Comparison of ENCODE assay signal across 20 cellular contexts in genomic region chr17:44804301-44805061, GRCh38. TPM values are rescaled to one million over a fixed set of nuclear protein-coding genes. Genes with fewer than 3 reads are reported as not detected.
A peak's percentile ranks its signal among the peaks of the same experiment; 100 is the strongest.
DNase-seq lines count a peak whose midpoint lies in the region; ATAC-seq and TF ChIP-seq lines count a peak whose summit lies in the region.
"Had no signal": no experiment of that assay in that cellular context is flagged by ENCODE, and none has a peak within 500 bp of the region (broad histone marks: within the 10 kb centered on the region; RNA-seq: fewer than 3 reads in every experiment).

No MANE protein-coding gene starts in this region.

- TF ChIP-seq CTCF in choroid plexus epithelial cell (conservative IDR thresholded peaks at IDR 0.05; ENCODE audit: low read depth, low read length): no peak
- TF ChIP-seq CTCF in right atrium auricular region (IDR thresholded peaks at IDR 0.05): no peak

- no peaks in the 10 kb centered on the region for H3K9me3 ChIP-seq in right atrium auricular region
- H3K9me3 ChIP-seq in SJCRH30 (replicated peaks): no peaks in the 10 kb centered on the region
- H3K9me3 ChIP-seq: neutrophil, spleen had no signal

- H3K4me1 ChIP-seq in right atrium auricular region (peaks cover 0 to 43% of the 10 kb centered on the region in 2 donors), SJCRH30 (no peaks in the 10 kb centered on the region)
- H3K4me1 ChIP-seq: foreskin keratinocyte, spleen had no signal

- ATAC-seq in effector memory CD8-positive, alpha-beta T cell (replicated peaks): no peak
- ATAC-seq in HG02588 (IDR thresholded peaks at IDR 0.05; ENCODE audit: unreplicated experiment): no peak
- no peak for ATAC-seq in natural killer cell treated with Interleukin-12 subunit alpha and Interleukin-12 subunit beta and Interleukin-15 and Interleukin-18, amount 100 ng/mL, for 72 hours
- ATAC-seq: foreskin keratinocyte; stimulated activated naive CD8-positive, alpha-beta T cell treated with anti-CD3 and anti-CD28 coated beads, Interleukin-15, amount 100 ng/mL, for 72 hours had no signal

- no peak overlapping the region for H3K27ac Mint-ChIP-seq in effector memory CD8-positive, alpha-beta T cell
- no peak overlapping the region for H3K27ac Mint-ChIP-seq in natural killer cell treated with Interleukin-12 subunit alpha and Interleukin-12 subunit beta and Interleukin-15 and Interleukin-18, amount 100 ng/mL, for 72 hours
- H3K27ac Mint-ChIP-seq: activated CD4-positive, alpha-beta memory T cell treated with anti-CD3 and anti-CD28 coated beads, Interleukin-2, amount 10 ng/mL, durations not matched to agents 7 days and 5 days; immature natural killer cell; stimulated activated naive CD8-positive, alpha-beta T cell treated with anti-CD3 and anti-CD28 coated beads, Interleukin-15, amount 100 ng/mL, for 72 hours had no signal

- peaks cover 28% of the 10 kb centered on the region for H3K36me3 ChIP-seq in right atrium auricular region
- peaks cover 64% of the 10 kb centered on the region for H3K36me3 ChIP-seq in SJCRH30
- H3K36me3 ChIP-seq: neutrophil, spleen had no signal

- H3K27ac ChIP-seq in right atrium auricular region: peak overlapping the region; percentile 75 to 90
- H3K27ac ChIP-seq in SJCRH30: no peak overlapping the region
- H3K27ac ChIP-seq: foreskin keratinocyte, KMS-11, neutrophil, spleen had no signal

- H3K9me3 Mint-ChIP-seq in effector memory CD8-positive, alpha-beta T cell: no peaks in the 10 kb centered on the region
- H3K9me3 Mint-ChIP-seq in natural killer cell treated with Interleukin-12 subunit alpha and Interleukin-12 subunit beta and Interleukin-15 and Interleukin-18, amount 100 ng/mL, for 72 hours: no peaks in the 10 kb centered on the region
- H3K9me3 Mint-ChIP-seq: activated CD4-positive, alpha-beta memory T cell treated with anti-CD3 and anti-CD28 coated beads, Interleukin-2, amount 10 ng/mL, durations not matched to agents 7 days and 5 days; immature natural killer cell; stimulated activated naive CD8-positive, alpha-beta T cell treated with anti-CD3 and anti-CD28 coated beads, Interleukin-15, amount 100 ng/mL, for 72 hours had no signal

- H3K27me3 ChIP-seq in right atrium auricular region (no peaks in the 10 kb centered on the region), SJCRH30 (no peaks in the 10 kb centered on the region)
- H3K27me3 ChIP-seq: foreskin keratinocyte, spleen had no signal

- no peaks in the 10 kb centered on the region for H3K4me1 Mint-ChIP-seq in effector memory CD8-positive, alpha-beta T cell (ENCODE audit: low read depth in 2 of 2)
- no peaks in the 10 kb centered on the region for H3K4me1 Mint-ChIP-seq in natural killer cell treated with Interleukin-12 subunit alpha and Interleukin-12 subunit beta and Interleukin-15 and Interleukin-18, amount 100 ng/mL, for 72 hours (ENCODE audit: low read depth in 2 of 2)
- H3K4me1 Mint-ChIP-seq: activated CD4-positive, alpha-beta memory T cell treated with anti-CD3 and anti-CD28 coated beads, Interleukin-2, amount 10 ng/mL, durations not matched to agents 7 days and 5 days; immature natural killer cell; stimulated activated naive CD8-positive, alpha-beta T cell treated with anti-CD3 and anti-CD28 coated beads, Interleukin-15, amount 100 ng/mL, for 72 hours had no signal

- DNase-seq in NCI-H1694 treated with DMSO at 0.1 percent for 48 hours (lab: John Stamatoyannopoulos, UW) (peak; percentile 49), choroid plexus epithelial cell (ENCODE audit: low read depth) (peak; percentile 37), right atrium auricular region (ENCODE audit: low spot score) (no peak), skeletal muscle cell (ENCODE audit: low read depth) (peak; percentile 39), SJCRH30 (no peak)
- DNase-seq in effector memory CD8-positive, alpha-beta T cell: no peak
- DNase-seq in natural killer cell treated with Interleukin-12 subunit alpha and Interleukin-12 subunit beta and Interleukin-15 and Interleukin-18, amount 100 ng/mL, for 72 hours (ENCODE audit: low spot score): no peak
- DNase-seq: activated CD4-positive, alpha-beta memory T cell treated with anti-CD3 and anti-CD28 coated beads, Interleukin-2, amount 10 ng/mL, durations not matched to agents 7 days and 5 days; DND-41; foreskin keratinocyte; HCEC 1CT; immature natural killer cell; NCI-H1417 treated with DMSO at 0.1 percent for 48 hours; spleen; stimulated activated naive CD8-positive, alpha-beta T cell treated with anti-CD3 and anti-CD28 coated beads, Interleukin-15, amount 100 ng/mL, for 72 hours; SW 1271 had no signal

- H3K4me3 Mint-ChIP-seq in effector memory CD8-positive, alpha-beta T cell: no peak overlapping the region
- H3K4me3 Mint-ChIP-seq in natural killer cell treated with Interleukin-12 subunit alpha and Interleukin-12 subunit beta and Interleukin-15 and Interleukin-18, amount 100 ng/mL, for 72 hours: no peak overlapping the region
- H3K4me3 Mint-ChIP-seq: activated CD4-positive, alpha-beta memory T cell treated with anti-CD3 and anti-CD28 coated beads, Interleukin-2, amount 10 ng/mL, durations not matched to agents 7 days and 5 days; immature natural killer cell; stimulated activated naive CD8-positive, alpha-beta T cell treated with anti-CD3 and anti-CD28 coated beads, Interleukin-15, amount 100 ng/mL, for 72 hours had no signal

- H3K4me3 ChIP-seq in choroid plexus epithelial cell (ENCODE audit: low read depth, low read length) (no peak overlapping the region), right atrium auricular region (no peak overlapping the region), skeletal muscle cell (ENCODE audit: low read depth, low read length) (no peak overlapping the region), SJCRH30 (no peak overlapping the region)
- H3K4me3 ChIP-seq: dorsolateral prefrontal cortex, spleen had no signal

- no peaks in the 10 kb centered on the region for H3K36me3 Mint-ChIP-seq in effector memory CD8-positive, alpha-beta T cell (ENCODE audit: insufficient read depth)
- no peaks in the 10 kb centered on the region for H3K36me3 Mint-ChIP-seq in natural killer cell treated with Interleukin-12 subunit alpha and Interleukin-12 subunit beta and Interleukin-15 and Interleukin-18, amount 100 ng/mL, for 72 hours
- H3K36me3 Mint-ChIP-seq: immature natural killer cell had no signal

- H3K27me3 Mint-ChIP-seq in effector memory CD8-positive, alpha-beta T cell: peaks cover 26 to 39% of the 10 kb centered on the region in 2 donors
- peaks cover 7 to 15% of the 10 kb centered on the region in 2 donors for H3K27me3 Mint-ChIP-seq in natural killer cell treated with Interleukin-12 subunit alpha and Interleukin-12 subunit beta and Interleukin-15 and Interleukin-18, amount 100 ng/mL, for 72 hours
- H3K27me3 Mint-ChIP-seq: stimulated activated naive CD8-positive, alpha-beta T cell treated with anti-CD3 and anti-CD28 coated beads, Interleukin-15, amount 100 ng/mL, for 72 hours had no signal

RNA-seq across cellular contexts. Expression of gene GJC1, which starts 25.6 kb away (rescaled TPM):
- 10 to 100 TPM; 25.8 to 41.8 TPM for total RNA-seq in right atrium auricular region
- 45.9 and 47.4 TPM in 2 replicates for total RNA-seq in SJCRH30 (2014; rRNA removed; shearing (Covaris generic))
- 1 to 10 TPM; 1.4 to 2.5 TPM for total RNA-seq in natural killer cell treated with Interleukin-12 subunit alpha and Interleukin-12 subunit beta and Interleukin-15 and Interleukin-18, amount 100 ng/mL, for 72 hours

RNA-seq across cellular contexts. Expression of gene HIGD1B, which starts 43.2 kb away (rescaled TPM):
- 10 to 100 TPM in 1 of 2 donors, not detected in 1; 19.0 TPM for total RNA-seq in right atrium auricular region
- not detected in 2 replicates for total RNA-seq in SJCRH30 (2014; rRNA removed; shearing (Covaris generic))
- total RNA-seq in natural killer cell treated with Interleukin-12 subunit alpha and Interleukin-12 subunit beta and Interleukin-15 and Interleukin-18, amount 100 ng/mL, for 72 hours: not detected
- total RNA-seq: activated CD4-positive, alpha-beta memory T cell treated with anti-CD3 and anti-CD28 coated beads, Interleukin-2, amount 10 ng/mL, durations not matched to agents 7 days and 5 days; foreskin keratinocyte; spleen had no signal

RNA-seq across cellular contexts. Expression of gene ADAM11, which starts 45.7 kb away (rescaled TPM):
- total RNA-seq in right atrium auricular region: 10 to 100 TPM in 1 of 2 donors, 1 to 10 TPM in 1; 6.8 to 19.9 TPM
- total RNA-seq in SJCRH30 (2014; rRNA removed; shearing (Covaris generic)): 0.73 and 0.79 TPM in 2 replicates
- under 1 TPM; 0.31 to 0.53 TPM for total RNA-seq in natural killer cell treated with Interleukin-12 subunit alpha and Interleukin-12 subunit beta and Interleukin-15 and Interleukin-18, amount 100 ng/mL, for 72 hours

Comparison
In these comparisons a context has a peak if more than half of its experiments do, and no peak if none do; other contexts are left out.
1. DNase-seq: peak in NCI-H1694 treated with DMSO at 0.1 percent for 48 hours (single experiment), choroid plexus epithelial cell (single experiment) and skeletal muscle cell (single experiment); none in right atrium auricular region (single experiment), SJCRH30 (0 of 2), effector memory CD8-positive, alpha-beta T cell (0 of 3) and natural killer cell treated with Interleukin-12 subunit alpha and Interleukin-12 subunit beta and Interleukin-15 and Interleukin-18, amount 100 ng/mL, for 72 hours (single experiment).
2. RNA of gene GJC1, which starts 25.6 kb away (total RNA-seq): 45.9 to 47.4 TPM in SJCRH30 and 25.8 to 41.8 TPM in right atrium auricular region; 1.4 to 2.5 TPM in natural killer cell treated with Interleukin-12 subunit alpha and Interleukin-12 subunit beta and Interleukin-15 and Interleukin-18, amount 100 ng/mL, for 72 hours; every median in the first group is over 4 times any median in the second.